In the genomic region with DNA sequence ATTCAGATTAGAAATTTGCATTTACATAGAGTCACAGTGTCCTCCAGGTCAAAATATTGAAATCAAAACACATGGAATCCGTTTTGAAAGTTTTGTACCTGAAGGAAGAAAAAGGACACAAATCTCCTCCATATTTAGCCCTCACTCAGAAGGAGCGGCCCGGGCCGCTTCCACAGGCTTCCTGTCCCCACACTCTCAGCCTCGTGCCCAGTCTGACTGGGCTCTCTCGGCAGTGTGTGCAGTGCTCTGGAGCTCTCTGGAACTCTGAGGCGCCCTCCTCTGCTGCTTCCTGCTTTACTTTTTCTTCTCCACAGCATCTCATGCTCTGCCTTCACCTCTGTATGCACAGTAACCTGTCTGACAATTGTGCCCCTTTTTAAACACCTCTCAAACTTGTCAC, we compare ENCODE assay signal across 18 cellular contexts. TPM values are rescaled to one million over a fixed set of nuclear protein-coding genes. Genes with fewer than 3 reads are reported as not detected.
A peak's percentile ranks its signal among the peaks of the same experiment; 100 is the strongest.
DNase-seq lines count a peak whose midpoint lies in the region; ATAC-seq lines count a peak whose summit lies in the region.
"Had no signal": no experiment of that assay in that cellular context is flagged by ENCODE, and none has a peak within 500 bp of the region (broad histone marks: within the 10 kb centered on the region; RNA-seq: fewer than 3 reads in every experiment).

No MANE protein-coding gene starts in this region.

- H3K4me3 Mint-ChIP-seq in activated CD4-positive, alpha-beta T cell treated with anti-CD3 and anti-CD28 coated beads for 36 hours, result no peak overlapping the region
- no peak overlapping the region for H3K4me3 Mint-ChIP-seq in stimulated activated effector memory CD8-positive, alpha-beta T cell treated with anti-CD3 and anti-CD28 coated beads, Interleukin-12 subunit alpha, Interleukin-12 subunit beta, amount 100 ng/mL, for 72 hours
- H3K4me3 Mint-ChIP-seq: HFFc6 had no signal

- no peak overlapping the region for H3K4me3 ChIP-seq in muscle layer of colon (ENCODE audit: low read depth in 1 of 2, low read length in 2 of 2)
- H3K4me3 ChIP-seq: BLaER1 had no signal

- no peaks in the 10 kb centered on the region for H3K36me3 Mint-ChIP-seq in activated CD4-positive, alpha-beta T cell treated with anti-CD3 and anti-CD28 coated beads for 36 hours (ENCODE audit: low read depth)
- H3K36me3 Mint-ChIP-seq in stimulated activated effector memory CD8-positive, alpha-beta T cell treated with anti-CD3 and anti-CD28 coated beads, Interleukin-12 subunit alpha, Interleukin-12 subunit beta, amount 100 ng/mL, for 72 hours, result peaks cover 22% of the 10 kb centered on the region

- CTCF ChIA-PET in activated CD4-positive, alpha-beta T cell treated with anti-CD3 and anti-CD28 coated beads for 36 hours (lab: Charles Lee), result interaction anchor here (1.1 to 1.2 kb wide), 2 partner anchors 120 to 235 kb away, joined by 3 to 6 read pairs; no protein-coding TSS in a partner anchor

- peaks cover 24% of the 10 kb centered on the region for H3K4me1 ChIP-seq in muscle layer of colon (ENCODE audit: insufficient read depth, low read length)
- H3K4me1 ChIP-seq: BLaER1 had no signal

- no peaks in the 10 kb centered on the region for H3K27me3 Mint-ChIP-seq in activated CD4-positive, alpha-beta T cell treated with anti-CD3 and anti-CD28 coated beads for 36 hours

- intact Hi-C loops in activated CD4-positive, alpha-beta T cell treated with anti-CD3 and anti-CD28 coated beads for 36 hours (cut with DNase I, micrococcal nuclease), result no loop called here

- no peaks in the 10 kb centered on the region for H3K36me3 ChIP-seq in muscle layer of colon (ENCODE audit: insufficient read depth, low read length)

- POLR2A ChIA-PET in activated CD4-positive, alpha-beta T cell treated with anti-CD3 and anti-CD28 coated beads for 36 hours (lab: Charles Lee), result no interaction called here

- no peaks in the 10 kb centered on the region for H3K4me1 Mint-ChIP-seq in activated CD4-positive, alpha-beta T cell treated with anti-CD3 and anti-CD28 coated beads for 36 hours
- H3K4me1 Mint-ChIP-seq in stimulated activated effector memory CD8-positive, alpha-beta T cell treated with anti-CD3 and anti-CD28 coated beads, Interleukin-12 subunit alpha, Interleukin-12 subunit beta, amount 100 ng/mL, for 72 hours, result no peaks in the 10 kb centered on the region

- no peak for DNase-seq in activated CD4-positive, alpha-beta T cell treated with anti-CD3 and anti-CD28 coated beads for 36 hours
- DNase-seq in activated CD4-positive, alpha-beta T cell treated with anti-CD3 and anti-CD28 coated beads for 4 hours, result no peak
- DNase-seq in stimulated activated effector memory CD8-positive, alpha-beta T cell treated with anti-CD3 and anti-CD28 coated beads, Interleukin-12 subunit alpha, Interleukin-12 subunit beta, amount 100 ng/mL, for 72 hours (ENCODE audit: low spot score in 2 of 2), result no peak
- no peak for DNase-seq in NCI-H1048 (lab: John Stamatoyannopoulos, UW)
- DNase-seq: Calu3, DMS153, DMS79 treated with DMSO at 0.1 percent for 48 hours, EL, HCEC 1CT, HFFc6, IMR-90, KG1 had no signal

- no peaks in the 10 kb centered on the region for H3K9me3 ChIP-seq in muscle layer of colon (ENCODE audit: low read length)
- H3K9me3 ChIP-seq: BLaER1 had no signal

- H3K27me3 ChIP-seq in muscle layer of colon (ENCODE audit: control insufficient read depth in 1 of 2, insufficient read depth in 2 of 2, low read length in 2 of 2), result no peaks in the 10 kb centered on the region
- H3K27me3 ChIP-seq: BLaER1 had no signal

- ATAC-seq in activated CD4-positive, alpha-beta T cell treated with anti-CD3 and anti-CD28 coated beads for 36 hours, result no peak
- ATAC-seq in stimulated activated effector memory CD8-positive, alpha-beta T cell treated with anti-CD3 and anti-CD28 coated beads, Interleukin-12 subunit alpha, Interleukin-12 subunit beta, amount 100 ng/mL, for 72 hours, result no peak
- no peak for ATAC-seq in GM21576 (IDR thresholded peaks at IDR 0.05; ENCODE audit: unreplicated experiment)
- ATAC-seq in HG03108 (IDR thresholded peaks at IDR 0.05; ENCODE audit: unreplicated experiment), result no peak
- no peak for ATAC-seq in HG03135 (IDR thresholded peaks at IDR 0.05; ENCODE audit: unreplicated experiment)

- peak overlapping the region; percentile 5 for H3K27ac ChIP-seq in muscle layer of colon (ENCODE audit: low read depth, low read length)
- H3K27ac ChIP-seq: 22Rv1, BLaER1 had no signal

- no peaks in the 10 kb centered on the region for H3K9me3 Mint-ChIP-seq in activated CD4-positive, alpha-beta T cell treated with anti-CD3 and anti-CD28 coated beads for 36 hours (ENCODE audit: low read depth)
- no peaks in the 10 kb centered on the region for H3K9me3 Mint-ChIP-seq in stimulated activated effector memory CD8-positive, alpha-beta T cell treated with anti-CD3 and anti-CD28 coated beads, Interleukin-12 subunit alpha, Interleukin-12 subunit beta, amount 100 ng/mL, for 72 hours
- H3K9me3 Mint-ChIP-seq: HFFc6 had no signal

- peak overlapping the region; percentile 7 for H3K27ac Mint-ChIP-seq in activated CD4-positive, alpha-beta T cell treated with anti-CD3 and anti-CD28 coated beads for 36 hours
- peak overlapping the region; percentile 20 for H3K27ac Mint-ChIP-seq in stimulated activated effector memory CD8-positive, alpha-beta T cell treated with anti-CD3 and anti-CD28 coated beads, Interleukin-12 subunit alpha, Interleukin-12 subunit beta, amount 100 ng/mL, for 72 hours
- H3K27ac Mint-ChIP-seq: HFFc6 had no signal

- H3K9ac ChIP-seq in muscle layer of colon (ENCODE audit: low read length), result no peak overlapping the region
- H3K9ac ChIP-seq: BLaER1 had no signal

RNA-seq across cellular contexts. Expression of gene ZFP36L2, which starts 22.2 kb away (rescaled TPM):
- total RNA-seq in activated CD4-positive, alpha-beta T cell treated with anti-CD3 and anti-CD28 coated beads for 36 hours, result 10 to 100 TPM; 74.4 to 77.7 TPM
